In genomic region chr6:107866606-107867301, GRCh38 we compare ENCODE assay signal across 8 cellular contexts. TPM values are rescaled to one million over a fixed set of nuclear protein-coding genes. Genes with fewer than 3 reads are reported as not detected.
A peak's percentile ranks its signal among the peaks of the same experiment; 100 is the strongest.
DNase-seq lines count a peak whose midpoint lies in the region; ATAC-seq and TF ChIP-seq lines count a peak whose summit lies in the region.

No MANE protein-coding gene starts in this region.

- no peaks in the 10 kb centered on the region for H3K4me1 ChIP-seq in mucosa of descending colon (ENCODE audit: low read depth)

- intact Hi-C loops in mucosa of descending colon (cut with DNase I, micrococcal nuclease) = no loop called here

- TF ChIP-seq CTCF in C4-2B (conservative IDR thresholded peaks at IDR 0.05) (peak; percentile 73), GM12873 (IDR thresholded peaks at IDR 0.05; ENCODE audit: insufficient read depth, low read depth, low read length, missing control alignments) (peak; percentile 59), chondrocyte (IDR thresholded peaks at IDR 0.05) (peak; percentile 78), mucosa of descending colon (IDR thresholded peaks at IDR 0.05) (peak; percentile 17)

- no peaks in the 10 kb centered on the region for H3K9me3 ChIP-seq in mucosa of descending colon

- CTCF ChIA-PET in activated CD4-positive, alpha-beta memory T cell treated with anti-CD3 and anti-CD28 coated beads, Interleukin-2, amount 10 ng/mL, durations not matched to agents 7 days and 5 days (lab: Charles Lee) = interaction anchor here (0.9 to 3.2 kb wide), 26 partner anchors 9 to 198 kb away, joined by 3 to 20 read pairs (median 4); no protein-coding TSS in a partner anchor

- ATAC-seq in mucosa of descending colon (peak; percentile 68), HG02852 (IDR thresholded peaks at IDR 0.05; ENCODE audit: unreplicated experiment) (no peak), GM21786 (IDR thresholded peaks at IDR 0.05; ENCODE audit: unreplicated experiment) (no peak)

- no peak overlapping the region for H3K27ac Mint-ChIP-seq in chondrocyte (ENCODE audit: unreplicated experiment)
- H3K27ac Mint-ChIP-seq in activated CD4-positive, alpha-beta memory T cell treated with anti-CD3 and anti-CD28 coated beads, Interleukin-2, amount 10 ng/mL, durations not matched to agents 7 days and 5 days = no peak overlapping the region

- DNase-seq in NCI-H748 (lab: John Stamatoyannopoulos, UW; ENCODE audit: unreplicated experiment) (peak; percentile 56), chondrocyte (ENCODE audit: low spot score) (no peak), mucosa of descending colon (peak in 1 of 3 donors; percentile 42)
- DNase-seq in activated CD4-positive, alpha-beta memory T cell treated with anti-CD3 and anti-CD28 coated beads, Interleukin-2, amount 10 ng/mL, durations not matched to agents 7 days and 5 days = no peak

- no peaks in the 10 kb centered on the region for H3K9me3 Mint-ChIP-seq in chondrocyte (ENCODE audit: low read depth)
- no peaks in the 10 kb centered on the region for H3K9me3 Mint-ChIP-seq in activated CD4-positive, alpha-beta memory T cell treated with anti-CD3 and anti-CD28 coated beads, Interleukin-2, amount 10 ng/mL, durations not matched to agents 7 days and 5 days

- no peak overlapping the region for H3K4me3 Mint-ChIP-seq in chondrocyte (ENCODE audit: unreplicated experiment)
- H3K4me3 Mint-ChIP-seq in activated CD4-positive, alpha-beta memory T cell treated with anti-CD3 and anti-CD28 coated beads, Interleukin-2, amount 10 ng/mL, durations not matched to agents 7 days and 5 days = no peak overlapping the region

- no peaks in the 10 kb centered on the region for H3K27me3 Mint-ChIP-seq in chondrocyte (ENCODE audit: low read depth)
- no peaks in the 10 kb centered on the region for H3K27me3 Mint-ChIP-seq in activated CD4-positive, alpha-beta memory T cell treated with anti-CD3 and anti-CD28 coated beads, Interleukin-2, amount 10 ng/mL, durations not matched to agents 7 days and 5 days

- H3K36me3 Mint-ChIP-seq in chondrocyte (ENCODE audit: low read depth) = peaks cover 18% of the 10 kb centered on the region
- peaks cover 9% of the 10 kb centered on the region for H3K36me3 Mint-ChIP-seq in activated CD4-positive, alpha-beta memory T cell treated with anti-CD3 and anti-CD28 coated beads, Interleukin-2, amount 10 ng/mL, durations not matched to agents 7 days and 5 days (ENCODE audit: low read depth)

- no peaks in the 10 kb centered on the region for H3K36me3 ChIP-seq in mucosa of descending colon (ENCODE audit: low read depth)

- peaks cover 45% of the 10 kb centered on the region for H3K4me1 Mint-ChIP-seq in chondrocyte (ENCODE audit: low read depth)
- H3K4me1 Mint-ChIP-seq in activated CD4-positive, alpha-beta memory T cell treated with anti-CD3 and anti-CD28 coated beads, Interleukin-2, amount 10 ng/mL, durations not matched to agents 7 days and 5 days = peaks cover 2% of the 10 kb centered on the region

- POLR2A ChIA-PET in activated CD4-positive, alpha-beta memory T cell treated with anti-CD3 and anti-CD28 coated beads, Interleukin-2, amount 10 ng/mL, durations not matched to agents 7 days and 5 days (lab: Charles Lee) = interaction anchor here (0.7 to 1.0 kb wide), 3 partner anchors 44 to 407 kb away, joined by 3 read pairs; partner anchors contain the start of gene PDSS2

- H3K4me3 ChIP-seq in mucosa of descending colon = no peak overlapping the region

- no peak overlapping the region for H3K27ac ChIP-seq in C4-2B

RNA-seq across cellular contexts. Expression of gene SCML4, which starts 42.6 kb away (rescaled TPM):
- not detected in 3 replicates for total RNA-seq in chondrocyte
- 1 to 10 TPM; 1.4 to 4.2 (median 2.3) TPM for total RNA-seq in mucosa of descending colon
- 10 to 100 TPM; 11.5 to 12.3 TPM for total RNA-seq in activated CD4-positive, alpha-beta memory T cell treated with anti-CD3 and anti-CD28 coated beads, Interleukin-2, amount 10 ng/mL, durations not matched to agents 7 days and 5 days

Comparison
In these comparisons a context has a peak if more than half of its experiments do, and no peak if none do; other contexts are left out.
1. CTCF ChIP-seq: peak in every context shown above with its lines; median percentile 78 in chondrocyte; 73 in C4-2B; 59 in GM12873; 17 in mucosa of descending colon.